ENCODE assay signal across 1 cellular context in genomic region chr17:39235555-39236221, GRCh38.
A peak's percentile ranks its signal among the peaks of the same experiment; 100 is the strongest.
TF ChIP-seq lines count a peak whose summit lies in the region.

No MANE protein-coding gene starts in this region.

TF ChIP-seq in HEK293, 187 proteins besides CTCF, POLR2A, EP300 and RAD21 (continued from another document and continues in another):
- TF ChIP-seq YY1 (tag by site-specific recombination; IDR thresholded peaks at IDR 0.05) (no peak), HOXD13 (CRISPR knock-in tag; IDR thresholded peaks at IDR 0.05; ENCODE audit: borderline replicate concordance) (no peak), ZNF146 (tag by site-specific recombination; IDR thresholded peaks at IDR 0.05) (no peak), ZNF791 (tag by site-specific recombination; IDR thresholded peaks at IDR 0.05) (no peak), ZNF473 (tag by site-specific recombination; IDR thresholded peaks at IDR 0.05) (no peak), ZBTB20 (tag by site-specific recombination; IDR thresholded peaks at IDR 0.05) (peak; percentile 28; the same call in 1 of the 2 replicates), ZNF174 (tag by site-specific recombination; IDR thresholded peaks at IDR 0.05) (no peak), ZNF670 (tag by site-specific recombination; IDR thresholded peaks at IDR 0.05; ENCODE audit: low read depth) (no peak), ZFP37 (tag by site-specific recombination; IDR thresholded peaks at IDR 0.05) (no peak), ZNF26 (tag by site-specific recombination; IDR thresholded peaks at IDR 0.05) (no peak), ZBTB49 (tag by site-specific recombination; IDR thresholded peaks at IDR 0.05; ENCODE audit: low read depth) (no peak), ZNF266 (tag by site-specific recombination; IDR thresholded peaks at IDR 0.05; ENCODE audit: low read depth) (no peak), GLIS1 (tag by site-specific recombination; IDR thresholded peaks at IDR 0.05) (no peak), TCF7L2 (IDR thresholded peaks at IDR 0.05; ENCODE audit: borderline replicate concordance, low read depth, low read length) (no peak), KLF8 (tag by site-specific recombination; IDR thresholded peaks at IDR 0.05) (no peak; the same call in 1 of the 2 replicates), ZNF140 (tag by site-specific recombination; IDR thresholded peaks at IDR 0.05) (no peak), ZNF426 (tag by site-specific recombination; IDR thresholded peaks at IDR 0.05) (no peak), ZNF776 (tag by site-specific recombination; IDR thresholded peaks at IDR 0.05; ENCODE audit: borderline replicate concordance) (no peak), ZNF549 (tag by site-specific recombination; IDR thresholded peaks at IDR 0.05) (no peak), BCL6B (tag by site-specific recombination; IDR thresholded peaks at IDR 0.05) (no peak), ZNF423 (tag by site-specific recombination; IDR thresholded peaks at IDR 0.05) (no peak), ZNF121 (tag by site-specific recombination; IDR thresholded peaks at IDR 0.05) (no peak), KLF7 (tag by site-specific recombination; IDR thresholded peaks at IDR 0.05; ENCODE audit: borderline replicate concordance) (no peak), ZNF223 (tag by site-specific recombination; IDR thresholded peaks at IDR 0.05) (no peak), ZEB2 (tag by site-specific recombination; IDR thresholded peaks at IDR 0.05) (peak; percentile 39; the same call in 1 of the 2 replicates), PRDM4 (tag by site-specific recombination; IDR thresholded peaks at IDR 0.05) (no peak), HOXC10 (CRISPR knock-in tag; IDR thresholded peaks at IDR 0.05) (no peak), ZNF830 (tag by site-specific recombination; IDR thresholded peaks at IDR 0.05; ENCODE audit: low read depth) (no peak), KLF10 (tag by site-specific recombination; IDR thresholded peaks at IDR 0.05) (no peak), SP2 (tag by site-specific recombination; IDR thresholded peaks at IDR 0.05) (no peak), ZSCAN16 (tag by site-specific recombination; IDR thresholded peaks at IDR 0.05) (no peak), ZBTB48 (tag by site-specific recombination; IDR thresholded peaks at IDR 0.05) (no peak), ZNF148 (tag by site-specific recombination; IDR thresholded peaks at IDR 0.05; ENCODE audit: borderline replicate concordance) (no peak), ZIC2 (tag by site-specific recombination; IDR thresholded peaks at IDR 0.05) (no peak), ZNF660 (tag by site-specific recombination; IDR thresholded peaks at IDR 0.05) (peak; percentile 53; the same call in 1 of the 2 replicates), ZNF239 (tag by site-specific recombination; IDR thresholded peaks at IDR 0.05) (no peak), KLF9 (tag by site-specific recombination; IDR thresholded peaks at IDR 0.05; ENCODE audit: low read depth) (no peak), ZNF513 (tag by site-specific recombination; IDR thresholded peaks at IDR 0.05) (no peak), PRDM10 (tag by site-specific recombination; IDR thresholded peaks at IDR 0.05) (peak; percentile 47; the same call in 1 of the 2 replicates), PRDM6 (tag by site-specific recombination; IDR thresholded peaks at IDR 0.05) (no peak), TSHZ1 (tag by site-specific recombination; IDR thresholded peaks at IDR 0.05; ENCODE audit: borderline replicate concordance) (no peak; the same call in 1 of the 2 replicates), ZNF843 (tag by site-specific recombination; IDR thresholded peaks at IDR 0.05) (peak; percentile 20; the same call in 1 of the 2 replicates)
